In the genomic region with DNA sequence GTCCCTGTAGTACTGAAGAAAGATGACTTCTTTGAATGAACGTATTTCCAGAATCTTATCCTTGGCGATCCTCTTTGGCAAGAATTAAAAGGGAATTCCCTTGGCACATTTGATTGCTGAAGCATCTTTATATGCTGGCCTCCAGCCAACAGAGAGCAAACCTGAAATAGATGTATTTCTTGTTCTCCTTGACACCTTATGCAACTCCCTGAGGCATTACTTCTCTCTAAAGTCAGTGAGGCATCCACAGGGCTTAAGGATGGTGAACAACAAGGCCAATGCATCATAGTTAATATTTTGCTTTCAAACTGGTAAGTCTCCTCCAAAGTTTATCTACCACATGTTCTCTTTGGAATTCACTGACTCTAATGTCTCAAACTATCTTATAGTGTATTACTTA, we compare ENCODE assay signal across 16 cellular contexts.
DNase-seq lines count a peak whose midpoint lies in the region; ATAC-seq and TF ChIP-seq lines count a peak whose summit lies in the region.
"Had no signal": no experiment of that assay in that cellular context is flagged by ENCODE, and none has a peak within 500 bp of the region (broad histone marks: within the 10 kb centered on the region; RNA-seq: fewer than 3 reads in every experiment).

No MANE protein-coding gene starts in this region.

- H3K4me3 ChIP-seq in LNCaP clone FGC (ENCODE audit: low read depth, low read length) (no peak overlapping the region), epithelial cell of esophagus (ENCODE audit: low read length) (no peak overlapping the region)
- H3K4me3 ChIP-seq: A549, GM12878 had no signal

- H3K36me3 Mint-ChIP-seq in nephron (ENCODE audit: low read depth), result peaks cover 5% of the 10 kb centered on the region
- no peaks in the 10 kb centered on the region for H3K36me3 Mint-ChIP-seq in T-cell
- H3K36me3 Mint-ChIP-seq: CD4-positive, alpha-beta memory T cell had no signal

- POLR2A ChIA-PET in T-cell (lab: Charles Lee), result no interaction called here

- CTCF ChIA-PET in T-cell (lab: Charles Lee), result no interaction called here

- TF ChIP-seq CTCF in LNCaP clone FGC (IDR thresholded peaks at IDR 0.05; ENCODE audit: control insufficient read depth, extremely low read depth, insufficient read depth), result no peak
- TF ChIP-seq CTCF in epithelial cell of esophagus (IDR thresholded peaks at IDR 0.05; ENCODE audit: insufficient read depth, low read depth, low read length, missing control alignments), result no peak
- no peak for TF ChIP-seq CTCF in nephron (IDR thresholded peaks at IDR 0.05; ENCODE audit: unreplicated experiment in 3 of 3)

- H3K4me3 Mint-ChIP-seq in nephron (no peak overlapping the region), T-cell (no peak overlapping the region)
- H3K4me3 Mint-ChIP-seq: CD4-positive, alpha-beta memory T cell; H9 had no signal

- H3K27ac Mint-ChIP-seq in nephron (peak overlapping the region in 2 of 3 experiments; percentile 6 to 50), T-cell (no peak overlapping the region)
- H3K27ac Mint-ChIP-seq: CD4-positive, alpha-beta memory T cell; H9 had no signal

- no peaks in the 10 kb centered on the region for H3K27me3 Mint-ChIP-seq in nephron (ENCODE audit: low read depth)
- H3K27me3 Mint-ChIP-seq in T-cell, result no peaks in the 10 kb centered on the region
- H3K27me3 Mint-ChIP-seq: CD4-positive, alpha-beta memory T cell had no signal

- H3K4me1 Mint-ChIP-seq in nephron (peaks cover 16% of the 10 kb centered on the region), T-cell (no peaks in the 10 kb centered on the region)
- H3K4me1 Mint-ChIP-seq: CD4-positive, alpha-beta memory T cell; H9 had no signal

- ATAC-seq in T-cell (replicated peaks in 1 of 4), result no peak
- no peak for ATAC-seq in HG02678 (IDR thresholded peaks at IDR 0.05; ENCODE audit: unreplicated experiment)
- no peak for ATAC-seq in GM21447 (IDR thresholded peaks at IDR 0.05; ENCODE audit: unreplicated experiment)
- ATAC-seq: A549, GM12878 had no signal

- DNase-seq in LNCaP clone FGC (ENCODE audit: low read depth) (peak; percentile 77), NCI-H2171 treated with DMSO at 0.1 percent for 48 hours (lab: John Stamatoyannopoulos, UW) (peak; percentile 83), epithelial cell of esophagus (ENCODE audit: low read depth) (peak; percentile 66), T-cell (no peak), DMS 273 treated with DMSO at 0.1 percent for 48 hours (lab: John Stamatoyannopoulos, UW) (no peak)
- DNase-seq: BE2C; CD4-positive, alpha-beta memory T cell; DMS153; GOT3; H9; IMR-90 had no signal

- H3K9me3 Mint-ChIP-seq in nephron, result no peaks in the 10 kb centered on the region
- H3K9me3 Mint-ChIP-seq in T-cell, result peaks cover 3 to 15% (median 6%) of the 10 kb centered on the region in 3 donors
- H3K9me3 Mint-ChIP-seq: H9 had no signal

Comparison
In these comparisons a context has a peak if more than half of its experiments do, and no peak if none do; other contexts are left out.
1. DNase-seq: peak in LNCaP clone FGC (single experiment), NCI-H2171 treated with DMSO at 0.1 percent for 48 hours (single experiment) and epithelial cell of esophagus (single experiment); none in T-cell (0 of 34) and DMS 273 treated with DMSO at 0.1 percent for 48 hours (single experiment).
2. H3K27ac Mint-ChIP-seq: peak in nephron (2 of 3); none in T-cell (0 of 2).